ENCODE assay signal across 10 cellular contexts in genomic region chr4:2382680-2383631, GRCh38. TPM values are rescaled to one million over a fixed set of nuclear protein-coding genes. Genes with fewer than 3 reads are reported as not detected.
"Had no signal": no experiment of that assay in that cellular context is flagged by ENCODE, and none has a peak within 500 bp of the region (broad histone marks: within the 10 kb centered on the region; RNA-seq: fewer than 3 reads in every experiment).

No MANE protein-coding gene starts in this region.

RNA-seq across cellular contexts. Expression of gene CFAP99, which starts 35.8 kb away (rescaled TPM):
- total RNA-seq: fibroblast of villous mesenchyme; gastrocnemius medialis; heart right ventricle; lung microvascular endothelial cell; natural killer cell treated with Interleukin-12 subunit alpha and Interleukin-12 subunit beta and Interleukin-15 and Interleukin-18, amount 100 ng/mL, for 72 hours; posterior vena cava; right atrium auricular region; sigmoid colon; temporal lobe; vagina had no signal
- polyA plus RNA-seq: heart right ventricle had no signal
